In genomic region chr16:66911801-66912200, GRCh38 we compare ENCODE assay signal across 20 cellular contexts. TPM values are rescaled to one million over a fixed set of nuclear protein-coding genes. Genes with fewer than 3 reads are reported as not detected.
A peak's percentile ranks its signal among the peaks of the same experiment; 100 is the strongest.
DNase-seq lines count a peak whose midpoint lies in the region; ATAC-seq and TF ChIP-seq lines count a peak whose summit lies in the region.
"Had no signal": no experiment of that assay in that cellular context is flagged by ENCODE, and none has a peak within 500 bp of the region (broad histone marks: within the 10 kb centered on the region; RNA-seq: fewer than 3 reads in every experiment).

No MANE protein-coding gene starts in this region.

- intact Hi-C loops in Right ventricle myocardium inferior (cut with DNase I) = no loop called here
- intact Hi-C loops in left ventricle myocardium inferior (cut with micrococcal nuclease) = no loop called here

- H3K18ac ChIP-seq in mesenchymal stem cell (ENCODE audit: low read depth in 1 of 2, low read length in 2 of 2) = no peak overlapping the region

- H3K27me3 ChIP-seq in left ventricle myocardium inferior (ENCODE audit: low read depth) (no peaks in the 10 kb centered on the region), esophagus (ENCODE audit: control insufficient read depth in 1 of 2, insufficient read depth in 2 of 2, low read length in 2 of 2) (no peaks in the 10 kb centered on the region), mesenchymal stem cell (ENCODE audit: control insufficient read depth in 1 of 2, insufficient read depth in 1 of 2, low read length in 2 of 2) (peaks cover 31 to 65% of the 10 kb centered on the region in 2 experiments), osteoblast (ENCODE audit: insufficient read depth, low read length) (peaks cover 33% of the 10 kb centered on the region), smooth muscle cell (ENCODE audit: low read depth) (no peaks in the 10 kb centered on the region)
- H3K27me3 ChIP-seq: BLaER1 had no signal

- H2BK12ac ChIP-seq in mesenchymal stem cell (ENCODE audit: low read length in 2 of 2) = no peak overlapping the region

- no peak overlapping the region for H2BK120ac ChIP-seq in mesenchymal stem cell (ENCODE audit: low read depth, low read length)

- H3K4me1 ChIP-seq in left ventricle myocardium inferior (peaks cover 22% of the 10 kb centered on the region), esophagus (ENCODE audit: control insufficient read depth in 2 of 2, insufficient read depth in 2 of 2, low read length in 1 of 2) (peaks cover 4 to 10% of the 10 kb centered on the region in 2 donors), mesenchymal stem cell (ENCODE audit: control insufficient read depth, insufficient read depth, low read depth, low read length) (no peaks in the 10 kb centered on the region), osteoblast (ENCODE audit: insufficient read depth, low read length) (no peaks in the 10 kb centered on the region), smooth muscle cell (ENCODE audit: low read depth) (no peaks in the 10 kb centered on the region)
- H3K4me1 ChIP-seq: HAP-1 had no signal

- ATAC-seq in Right ventricle myocardium inferior = no peak
- ATAC-seq: CD8-positive, alpha-beta T cell had no signal

- TF ChIP-seq CTCF in left ventricle myocardium inferior (IDR thresholded peaks at IDR 0.05; ENCODE audit: borderline replicate concordance) (no peak), osteoblast (IDR thresholded peaks at IDR 0.05; ENCODE audit: extremely low read depth, low read depth, low read length) (no peak), smooth muscle cell (IDR thresholded peaks at IDR 0.05; ENCODE audit: borderline replicate concordance, insufficient read depth, poor library complexity, severe bottlenecking) (no peak)

- H3K4me2 ChIP-seq in mesenchymal stem cell (ENCODE audit: low read length, poor library complexity, severe bottlenecking) (no peak overlapping the region), osteoblast (ENCODE audit: insufficient read depth, low read length) (no peak overlapping the region), smooth muscle cell (no peak overlapping the region)
- H3K4me2 ChIP-seq: BLaER1 had no signal

- H3K14ac ChIP-seq in mesenchymal stem cell (ENCODE audit: low read length in 2 of 2) = no peak overlapping the region

- no peak overlapping the region for H2AK5ac ChIP-seq in mesenchymal stem cell (ENCODE audit: low read length, severe bottlenecking)

- no peak overlapping the region for H4K8ac ChIP-seq in mesenchymal stem cell (ENCODE audit: low read length)

- H3F3A ChIP-seq in smooth muscle cell (ENCODE audit: low read depth) = no peaks in the 10 kb centered on the region

- H3K9me3 ChIP-seq in left ventricle myocardium inferior (replicated peaks) (no peaks in the 10 kb centered on the region), esophagus (ENCODE audit: control insufficient read depth in 2 of 2, insufficient read depth in 1 of 2, low read depth in 1 of 2, low read length in 1 of 2) (peaks cover 0 to 2% of the 10 kb centered on the region in 2 donors), mesenchymal stem cell (ENCODE audit: control insufficient read depth, low read length) (no peaks in the 10 kb centered on the region), osteoblast (ENCODE audit: low read depth, low read length) (no peaks in the 10 kb centered on the region), smooth muscle cell (replicated peaks; ENCODE audit: low read depth) (no peaks in the 10 kb centered on the region)
- H3K9me3 ChIP-seq: BLaER1, HAP-1 had no signal

- 94 to 95% methylated on average over 8 of the region's 8 CpGs for WGBS in esophagus, 2 donors
- 95% methylated on average over 8 of the region's 8 CpGs for WGBS in mesenchymal stem cell
- WGBS in smooth muscle cell (ENCODE audit: low lambda C conversion rate) = 93% methylated on average over 5 of the region's 8 CpGs

- H3K36me3 ChIP-seq in left ventricle myocardium inferior (no peaks in the 10 kb centered on the region), esophagus (ENCODE audit: control insufficient read depth in 2 of 2, insufficient read depth in 2 of 2, low read length in 1 of 2) (no peaks in the 10 kb centered on the region), mesenchymal stem cell (ENCODE audit: control insufficient read depth in 1 of 2, insufficient read depth in 2 of 2, low read depth in 1 of 2, low read length in 2 of 2) (no peaks in the 10 kb centered on the region), osteoblast (ENCODE audit: insufficient read depth, low read length) (no peaks in the 10 kb centered on the region), smooth muscle cell (ENCODE audit: low read depth) (no peaks in the 10 kb centered on the region)
- H3K36me3 ChIP-seq: BLaER1, HAP-1 had no signal

- DNase-seq in Right ventricle myocardium inferior (ENCODE audit: missing footprints) = peak; percentile 50
- DNase-seq in left ventricle myocardium inferior = no peak
- DNase-seq in mesenchymal stem cell = no peak
- DNase-seq in osteoblast (ENCODE audit: insufficient read length, low spot score, missing footprints) = peak; percentile 52
- no peak for DNase-seq in SKM-1 (lab: John Stamatoyannopoulos, UW; ENCODE audit: unreplicated experiment)
- no peak for DNase-seq in smooth muscle cell (lab: John Stamatoyannopoulos, UW; ENCODE audit: unreplicated experiment)
- no peak for DNase-seq in cerebellar nuclear complex (lab: John Stamatoyannopoulos, UW)
- DNase-seq: Calu3; CD8-positive, alpha-beta T cell; DMS79 treated with DMSO at 0.1 percent for 48 hours; GF-D8 had no signal

- no peaks in the 10 kb centered on the region for H4K20me1 ChIP-seq in osteoblast (ENCODE audit: insufficient read depth, low read length)
- H4K20me1 ChIP-seq in smooth muscle cell (ENCODE audit: low read depth) = no peaks in the 10 kb centered on the region
- H4K20me1 ChIP-seq: BLaER1 had no signal

- no peaks in the 10 kb centered on the region for H3K79me2 ChIP-seq in osteoblast (ENCODE audit: insufficient read depth, low read length)
- no peaks in the 10 kb centered on the region for H3K79me2 ChIP-seq in smooth muscle cell (ENCODE audit: low read depth)

- H2AFZ ChIP-seq in mesenchymal stem cell (ENCODE audit: low read depth, low read length) = no peak overlapping the region
- H2AFZ ChIP-seq in osteoblast (ENCODE audit: low read length) = no peak overlapping the region
- H2AFZ ChIP-seq in smooth muscle cell (ENCODE audit: low read depth) = no peak overlapping the region

- H3K23ac ChIP-seq in mesenchymal stem cell (ENCODE audit: low read length in 2 of 2) = no peak overlapping the region

- peak overlapping the region; percentile 41 for H2BK15ac ChIP-seq in mesenchymal stem cell (ENCODE audit: low read depth, poor library complexity, severe bottlenecking)

- no peak overlapping the region for H3K4ac ChIP-seq in mesenchymal stem cell (ENCODE audit: low read depth in 1 of 2, low read length in 2 of 2)

- no peak overlapping the region for H3K9ac ChIP-seq in mesenchymal stem cell (ENCODE audit: low read length)
- no peak overlapping the region for H3K9ac ChIP-seq in smooth muscle cell (ENCODE audit: low read depth)
- H3K9ac ChIP-seq: BLaER1 had no signal

- no peak overlapping the region for H3K27ac ChIP-seq in left ventricle myocardium inferior (replicated peaks)
- peak overlapping the region; percentile 60 to 76 for H3K27ac ChIP-seq in esophagus (ENCODE audit: low read depth in 2 of 2, low read length in 1 of 2)
- H3K27ac ChIP-seq in mesenchymal stem cell (ENCODE audit: low read length, poor library complexity, severe bottlenecking) = no peak overlapping the region
- no peak overlapping the region for H3K27ac ChIP-seq in osteoblast (ENCODE audit: low read depth, low read length)
- no peak overlapping the region for H3K27ac ChIP-seq in smooth muscle cell (ENCODE audit: low read depth)
- H3K27ac ChIP-seq: 22Rv1, BLaER1 had no signal

- no peak overlapping the region for H4K91ac ChIP-seq in mesenchymal stem cell (ENCODE audit: low read length)

- H2BK5ac ChIP-seq in mesenchymal stem cell (ENCODE audit: low read depth, low read length, poor library complexity, severe bottlenecking) = no peak overlapping the region

- H3K79me1 ChIP-seq in mesenchymal stem cell (replicated peaks; ENCODE audit: low read length, poor library complexity, severe bottlenecking) = no peaks in the 10 kb centered on the region

- no peak overlapping the region for H3K4me3 ChIP-seq in left ventricle myocardium inferior
- no peak overlapping the region for H3K4me3 ChIP-seq in esophagus (ENCODE audit: low read depth in 1 of 2, low read length in 2 of 2)
- H3K4me3 ChIP-seq in mesenchymal stem cell (ENCODE audit: insufficient read depth in 1 of 2, low read depth in 1 of 2, low read length in 2 of 2) = no peak overlapping the region
- no peak overlapping the region for H3K4me3 ChIP-seq in osteoblast (ENCODE audit: insufficient read depth, low read length)
- H3K4me3 ChIP-seq in smooth muscle cell = no peak overlapping the region
- H3K4me3 ChIP-seq: BLaER1, HAP-1 had no signal

RNA-seq across cellular contexts. Expression of gene CDH16, which starts 6.9 kb away (rescaled TPM):
- total RNA-seq in Right ventricle myocardium inferior (0.16 TPM), left ventricle myocardium inferior (not detected), osteoblast (not detected in 2 replicates), smooth muscle cell (not detected in 2 replicates)
- polyA plus RNA-seq in esophagus (1 to 10 TPM; 6.1 to 6.5 TPM), smooth muscle cell (not detected in 2 replicates)
- not detected for polyA plus RNA-seq in mesenchymal stem cell (2013, experiment 1 of 2)
- polyA plus RNA-seq in mesenchymal stem cell (2013, experiment 2 of 2) = not detected
- total RNA-seq: A673; Calu3; CD8-positive, alpha-beta T cell; H1; HT-29 had no signal
- polyA plus RNA-seq: AG04450, CD14-positive monocyte, H1 had no signal

RNA-seq across cellular contexts. Expression of gene RRAD, which starts 13.5 kb away (rescaled TPM):
- total RNA-seq in Right ventricle myocardium inferior (84.3 TPM), left ventricle myocardium inferior (135 TPM), osteoblast (3.2 and 4.3 TPM in 2 replicates), smooth muscle cell (7.6 and 11.7 TPM in 2 replicates)
- polyA plus RNA-seq in esophagus (100 to 1,000 TPM in 1 of 2 donors, 10 to 100 TPM in 1; 93.6 to 125 TPM), smooth muscle cell (27.5 and 37.5 TPM in 2 replicates)
- polyA plus RNA-seq in mesenchymal stem cell (2013, experiment 1 of 2) = 6.9 TPM
- polyA plus RNA-seq in mesenchymal stem cell (2013, experiment 2 of 2) = 7.7 TPM
- total RNA-seq: H1 had no signal

RNA-seq across cellular contexts. Expression of gene CIAO2B, which starts 22.4 kb away (rescaled TPM):
- total RNA-seq in Right ventricle myocardium inferior = 127 TPM
- total RNA-seq in left ventricle myocardium inferior = 127 TPM
- polyA plus RNA-seq in esophagus = 100 to 1,000 TPM; 139 to 266 TPM
- 110 TPM for polyA plus RNA-seq in mesenchymal stem cell (2013, experiment 1 of 2)
- polyA plus RNA-seq in mesenchymal stem cell (2013, experiment 2 of 2) = 117 TPM
- 90.8 and 97.4 TPM in 2 replicates for total RNA-seq in osteoblast
- total RNA-seq in smooth muscle cell = 114 and 141 TPM in 2 replicates
- polyA plus RNA-seq in smooth muscle cell = 173 and 176 TPM in 2 replicates

RNA-seq across cellular contexts. Expression of gene CES2, which starts 23.5 kb away (rescaled TPM):
- total RNA-seq in Right ventricle myocardium inferior = 126 TPM
- total RNA-seq in left ventricle myocardium inferior = 88.5 TPM
- polyA plus RNA-seq in esophagus = 100 to 1,000 TPM; 120 to 128 TPM
- polyA plus RNA-seq in mesenchymal stem cell (2013, experiment 1 of 2) = 27.4 TPM
- polyA plus RNA-seq in mesenchymal stem cell (2013, experiment 2 of 2) = 27.4 TPM
- 38.6 and 42.3 TPM in 2 replicates for total RNA-seq in osteoblast
- total RNA-seq in smooth muscle cell = 12.1 and 15.7 TPM in 2 replicates
- 26.9 and 34.3 TPM in 2 replicates for polyA plus RNA-seq in smooth muscle cell

RNA-seq across cellular contexts. Expression of gene PDP2, which starts 31.5 kb away (rescaled TPM):
- 3.1 TPM for total RNA-seq in Right ventricle myocardium inferior
- total RNA-seq in left ventricle myocardium inferior = 2.8 TPM
- polyA plus RNA-seq in esophagus = 1 to 10 TPM; 2.3 to 2.5 TPM
- polyA plus RNA-seq in mesenchymal stem cell (2013, experiment 1 of 2) = 7.9 TPM
- polyA plus RNA-seq in mesenchymal stem cell (2013, experiment 2 of 2) = 7.3 TPM
- total RNA-seq in osteoblast = 11.5 and 13.8 TPM in 2 replicates
- 3.2 and 5.7 TPM in 2 replicates for total RNA-seq in smooth muscle cell
- 1.1 and 1.5 TPM in 2 replicates for polyA plus RNA-seq in smooth muscle cell
- polyA plus RNA-seq: CD14-positive monocyte had no signal

Comparison
In these comparisons a context has a peak if more than half of its experiments do, and no peak if none do; other contexts are left out.
1. DNase-seq: peak in Right ventricle myocardium inferior (single experiment) and osteoblast (single experiment); none in left ventricle myocardium inferior (single experiment), mesenchymal stem cell (single experiment), SKM-1 (single experiment), smooth muscle cell (single experiment) and cerebellar nuclear complex (0 of 2).
2. H3K27ac ChIP-seq: peak in esophagus (2 of 2); none in left ventricle myocardium inferior (single experiment), mesenchymal stem cell (single experiment), osteoblast (single experiment) and smooth muscle cell (single experiment).